Comparison of ENCODE assay signal across 12 cellular contexts in the genomic region with DNA sequence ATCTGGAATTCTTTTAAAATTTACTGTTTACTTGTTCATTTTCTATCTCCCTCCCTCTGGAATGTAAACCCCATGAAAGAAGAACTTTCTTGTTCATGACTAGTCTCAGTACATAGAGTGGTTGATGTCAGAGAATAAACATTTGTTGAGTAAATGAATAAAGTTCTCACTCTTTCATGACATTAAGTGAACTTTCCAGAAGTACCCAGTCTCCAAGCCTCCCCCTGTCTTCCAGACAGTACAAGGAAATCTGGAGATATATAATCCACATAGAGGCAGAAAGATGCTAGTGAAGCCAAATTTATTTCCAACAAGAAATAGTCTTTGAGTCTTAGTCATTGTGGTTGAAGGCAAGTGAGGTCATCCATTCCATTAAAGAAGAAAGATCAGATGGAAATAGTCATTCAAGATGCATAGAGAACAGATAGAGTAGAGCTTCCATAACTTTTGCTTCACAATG.
DNase-seq lines count a peak whose midpoint lies in the region; ATAC-seq and TF ChIP-seq lines count a peak whose summit lies in the region.
"Had no signal": no experiment of that assay in that cellular context is flagged by ENCODE, and none has a peak within 500 bp of the region (broad histone marks: within the 10 kb centered on the region; RNA-seq: fewer than 3 reads in every experiment).

No MANE protein-coding gene starts in this region.

- H3K27me3 ChIP-seq in mesenchymal stem cell (ENCODE audit: control insufficient read depth in 1 of 2, insufficient read depth in 1 of 2, low read length in 2 of 2) (no peaks in the 10 kb centered on the region), neural progenitor cell (no peaks in the 10 kb centered on the region)
- H3K27me3 ChIP-seq: BE2C had no signal

- no peaks in the 10 kb centered on the region for H3K79me2 ChIP-seq in OCI-LY7 (ENCODE audit: insufficient read depth, low read depth, low read length)
- H3K79me2 ChIP-seq in neural progenitor cell (ENCODE audit: low read depth), result no peaks in the 10 kb centered on the region

- intact Hi-C loops in OCI-LY7 (cut with micrococcal nuclease; ENCODE audit: unreplicated experiment), result no loop called here

- no peak overlapping the region for H4K91ac ChIP-seq in mesenchymal stem cell (ENCODE audit: low read length)

- H4K8ac ChIP-seq in mesenchymal stem cell (ENCODE audit: low read length), result no peak overlapping the region

- peaks cover 4% of the 10 kb centered on the region for H3K9me3 ChIP-seq in mesenchymal stem cell (ENCODE audit: control insufficient read depth, low read length)
- H3K9me3 ChIP-seq in OCI-LY7 (ENCODE audit: low read length), result no peaks in the 10 kb centered on the region
- no peaks in the 10 kb centered on the region for H3K9me3 ChIP-seq in neural progenitor cell (ENCODE audit: low read depth)
- H3K9me3 ChIP-seq: BE2C had no signal

- H2AFZ ChIP-seq in mesenchymal stem cell (ENCODE audit: low read depth, low read length) (no peak overlapping the region), OCI-LY7 (ENCODE audit: low read length) (no peak overlapping the region), neural progenitor cell (replicated peaks) (no peak overlapping the region)

- no peaks in the 10 kb centered on the region for H3F3A ChIP-seq in neural progenitor cell (ENCODE audit: low read depth)

- ATAC-seq in GM21423 (IDR thresholded peaks at IDR 0.05; ENCODE audit: unreplicated experiment), result no peak
- ATAC-seq in HG03045 (IDR thresholded peaks at IDR 0.05; ENCODE audit: unreplicated experiment), result no peak

- H3K36me3 ChIP-seq in mesenchymal stem cell (ENCODE audit: control insufficient read depth in 1 of 2, insufficient read depth in 2 of 2, low read depth in 1 of 2, low read length in 2 of 2), result peaks cover 0 to 7% of the 10 kb centered on the region in 2 experiments
- H3K36me3 ChIP-seq in OCI-LY7 (ENCODE audit: insufficient read depth, low read length), result no peaks in the 10 kb centered on the region
- no peaks in the 10 kb centered on the region for H3K36me3 ChIP-seq in neural progenitor cell
- H3K36me3 ChIP-seq: BE2C had no signal

- H3K9me3 Mint-ChIP-seq in neural progenitor cell, result no peaks in the 10 kb centered on the region
- H3K9me3 Mint-ChIP-seq: activated naive CD4-positive, alpha-beta T cell treated with anti-CD3 and anti-CD28 coated beads for 36 hours had no signal

- H3K4me3 ChIP-seq in AG04449 (ENCODE audit: low read depth, low read length), result no peak overlapping the region; the same call in 1 of the 2 replicates
- peak overlapping the region in 1 of 2 experiments; percentile 53 for H3K4me3 ChIP-seq in mesenchymal stem cell (ENCODE audit: insufficient read depth in 1 of 2, low read depth in 1 of 2, low read length in 2 of 2)
- H3K4me3 ChIP-seq in OCI-LY7 (ENCODE audit: low read depth, low read length, poor library complexity, severe bottlenecking), result no peak overlapping the region
- no peak overlapping the region for H3K4me3 ChIP-seq in neural progenitor cell

- H3K9me2 ChIP-seq in OCI-LY7 (ENCODE audit: insufficient read depth, low read length), result no peaks in the 10 kb centered on the region

- no peak overlapping the region for H3K4me3 Mint-ChIP-seq in neural progenitor cell
- H3K4me3 Mint-ChIP-seq: activated CD4-positive, alpha-beta T cell treated with anti-CD3 and anti-CD28 coated beads, Interleukin-2, amount 10 ng/mL, durations not matched to agents 24 days and 14 days; activated naive CD4-positive, alpha-beta T cell treated with anti-CD3 and anti-CD28 coated beads for 36 hours had no signal

- H3K4ac ChIP-seq in mesenchymal stem cell (ENCODE audit: low read depth in 1 of 2, low read length in 2 of 2), result no peak overlapping the region

- no peak overlapping the region for H2BK5ac ChIP-seq in mesenchymal stem cell (ENCODE audit: low read depth, low read length, poor library complexity, severe bottlenecking)

- H3K14ac ChIP-seq in mesenchymal stem cell (ENCODE audit: low read length in 2 of 2), result no peak overlapping the region

- H4K20me1 ChIP-seq in OCI-LY7 (ENCODE audit: insufficient read depth, low read length) (no peaks in the 10 kb centered on the region), neural progenitor cell (ENCODE audit: low read depth) (no peaks in the 10 kb centered on the region)

- no peak overlapping the region for H2BK15ac ChIP-seq in mesenchymal stem cell (ENCODE audit: low read depth, poor library complexity, severe bottlenecking)

- H3K18ac ChIP-seq in mesenchymal stem cell (ENCODE audit: low read depth in 1 of 2, low read length in 2 of 2), result no peak overlapping the region

- H3K4me2 ChIP-seq in mesenchymal stem cell (ENCODE audit: low read length, poor library complexity, severe bottlenecking) (no peak overlapping the region), OCI-LY7 (ENCODE audit: low read length) (no peak overlapping the region), neural progenitor cell (no peak overlapping the region)

- no TSS peak for BruUV-seq in OCI-LY7 (replicated peaks; lab: Mats Ljungman, UMichigan)

- no peak overlapping the region for H2BK120ac ChIP-seq in mesenchymal stem cell (ENCODE audit: low read depth, low read length)

- no peak overlapping the region for H2AK5ac ChIP-seq in mesenchymal stem cell (ENCODE audit: low read length, severe bottlenecking)

- no peaks in the 10 kb centered on the region for H3K36me3 Mint-ChIP-seq in neural progenitor cell

- CTCF ChIA-PET in AG04449 (lab: Yijun Ruan, JAX), result interaction anchor here (0.6 to 2.3 kb wide), 10 partner anchors 11 to 73 kb away, joined by 3 to 11 read pairs (median 4); partner anchors contain the start of gene GALNT15
- CTCF ChIA-PET in OCI-LY7 (lab: Charles Lee; ENCODE audit: unreplicated experiment), result interaction anchor here (0.6 kb wide), 1 partner anchor 326 kb away, joined by 4 read pairs; no protein-coding TSS in a partner anchor

- POLR2A ChIA-PET in AG04449 (lab: Yijun Ruan, JAX), result interaction anchor here (0.9 to 2.6 kb wide), 10 partner anchors 10 to 71 kb away, joined by 3 to 21 read pairs (median 6); no protein-coding TSS in a partner anchor
- POLR2A ChIA-PET in OCI-LY7 (lab: Charles Lee), result no interaction called here

- H3K4me1 ChIP-seq in mesenchymal stem cell (ENCODE audit: control insufficient read depth, insufficient read depth, low read depth, low read length) (no peaks in the 10 kb centered on the region), OCI-LY7 (ENCODE audit: insufficient read depth, low read length, poor library complexity, severe bottlenecking) (no peaks in the 10 kb centered on the region), neural progenitor cell (no peaks in the 10 kb centered on the region)
- H3K4me1 ChIP-seq: BE2C had no signal

- H3K27ac Mint-ChIP-seq in neural progenitor cell, result no peak overlapping the region
- H3K27ac Mint-ChIP-seq: activated CD4-positive, alpha-beta T cell treated with anti-CD3 and anti-CD28 coated beads, Interleukin-2, amount 10 ng/mL, durations not matched to agents 24 days and 14 days; activated naive CD4-positive, alpha-beta T cell treated with anti-CD3 and anti-CD28 coated beads for 36 hours had no signal

- H3K9ac ChIP-seq in mesenchymal stem cell (ENCODE audit: low read length), result peak overlapping the region; percentile 84
- no peak overlapping the region for H3K9ac ChIP-seq in neural progenitor cell

- DNase-seq in AG04449 (ENCODE audit: low read depth, low spot score) (peak; percentile 88), NCI-H226 (peak; percentile 87), epithelial cell of prostate (ENCODE audit: low read depth, low spot score) (no peak), mesenchymal stem cell (peak; percentile 95), OCI-LY7 (ENCODE audit: low spot score) (no peak), neural progenitor cell (ENCODE audit: low spot score) (no peak)
- DNase-seq: activated CD4-positive, alpha-beta T cell treated with anti-CD3 and anti-CD28 coated beads, Interleukin-2, amount 10 ng/mL, durations not matched to agents 24 days and 14 days; activated naive CD4-positive, alpha-beta T cell treated with anti-CD3 and anti-CD28 coated beads for 36 hours; BE2C; NCI-H2171 had no signal

- H3K79me1 ChIP-seq in mesenchymal stem cell (replicated peaks; ENCODE audit: low read length, poor library complexity, severe bottlenecking), result no peaks in the 10 kb centered on the region

- H3K27me3 Mint-ChIP-seq in neural progenitor cell (ENCODE audit: insufficient read depth, low read depth), result peaks cover 3% of the 10 kb centered on the region
- H3K27me3 Mint-ChIP-seq: activated CD4-positive, alpha-beta T cell treated with anti-CD3 and anti-CD28 coated beads, Interleukin-2, amount 10 ng/mL, durations not matched to agents 24 days and 14 days had no signal

- H3K23ac ChIP-seq in mesenchymal stem cell (ENCODE audit: low read length in 2 of 2), result no peak overlapping the region

- H3K27ac ChIP-seq in epithelial cell of prostate (peak overlapping the region; percentile 97), mesenchymal stem cell (ENCODE audit: low read length, poor library complexity, severe bottlenecking) (no peak overlapping the region), OCI-LY7 (ENCODE audit: low read depth, low read length, poor library complexity, severe bottlenecking) (no peak overlapping the region), neural progenitor cell (no peak overlapping the region)

- no peak overlapping the region for H2BK12ac ChIP-seq in mesenchymal stem cell (ENCODE audit: low read length in 2 of 2)

- H3K4me1 Mint-ChIP-seq in neural progenitor cell, result no peaks in the 10 kb centered on the region
- H3K4me1 Mint-ChIP-seq: activated CD4-positive, alpha-beta T cell treated with anti-CD3 and anti-CD28 coated beads, Interleukin-2, amount 10 ng/mL, durations not matched to agents 24 days and 14 days had no signal

- TF ChIP-seq CTCF in AG04449 (IDR thresholded peaks at IDR 0.05; ENCODE audit: insufficient read depth, low read length, missing control alignments), result no peak
- no peak for TF ChIP-seq CTCF in OCI-LY7 (conservative IDR thresholded peaks at IDR 0.05; ENCODE audit: low read length)
- no peak for TF ChIP-seq CTCF in neural progenitor cell (IDR thresholded peaks at IDR 0.05)

Comparison
In these comparisons a context has a peak if more than half of its experiments do, and no peak if none do; other contexts are left out.
1. DNase-seq: peak in AG04449 (single experiment), NCI-H226 (single experiment) and mesenchymal stem cell (single experiment); none in epithelial cell of prostate (single experiment), OCI-LY7 (single experiment) and neural progenitor cell (single experiment).